Comparison of ENCODE assay signal across 19 cellular contexts in genomic region chr6:15496345-15497131, GRCh38.
DNase-seq lines count a peak whose midpoint lies in the region; ATAC-seq and TF ChIP-seq lines count a peak whose summit lies in the region.
"Had no signal": no experiment of that assay in that cellular context is flagged by ENCODE, and none has a peak within 500 bp of the region (broad histone marks: within the 10 kb centered on the region; RNA-seq: fewer than 3 reads in every experiment).

No MANE protein-coding gene starts in this region.

- no peak overlapping the region for H2BK20ac ChIP-seq in IMR-90 (ENCODE audit: low read depth, low read length)

- no peak overlapping the region for H2AFZ ChIP-seq in IMR-90 (replicated peaks; ENCODE audit: low read length, poor library complexity)

- H3K18ac ChIP-seq in IMR-90 (ENCODE audit: low read depth, low read length), result no peak overlapping the region

- CTCF ChIA-PET in IMR-90 (lab: Yijun Ruan, JAX), result no interaction called here

- H3K9me3 Mint-ChIP-seq in activated T-cell treated with anti-CD3 and anti-CD28 coated beads, Interleukin-2, amount 50 U/mL, for 72 hours, result no peaks in the 10 kb centered on the region
- no peaks in the 10 kb centered on the region for H3K9me3 Mint-ChIP-seq in dendritic cell treated with granulocyte-macrophage colony-stimulating factor and Interleukin-4, amounts not matched to agents 40 ng/mL and 50 ng/mL, for 4 days
- H3K9me3 Mint-ChIP-seq: CD4-positive, CD25-positive, alpha-beta regulatory T cell; HFFc6 had no signal

- H3K27me3 ChIP-seq in IMR-90 (ENCODE audit: control insufficient read depth, insufficient read depth, low read length) (no peaks in the 10 kb centered on the region), psoas muscle (ENCODE audit: insufficient read depth in 3 of 3, low read length in 2 of 3) (no peaks in the 10 kb centered on the region)

- H3K56ac ChIP-seq in IMR-90 (ENCODE audit: extremely low read depth, insufficient read depth, low read length), result no peak overlapping the region

- H3K23ac ChIP-seq in IMR-90 (ENCODE audit: low read depth, low read length), result no peak overlapping the region

- in situ Hi-C loops in IMR-90 (cut with MboI; ENCODE audit: low sequenced_read_pairs), result no loop called here

- H2BK120ac ChIP-seq in IMR-90 (ENCODE audit: low read depth, low read length), result no peak overlapping the region

- H3K4ac ChIP-seq in IMR-90 (ENCODE audit: low read depth, low read length), result no peak overlapping the region

- intact Hi-C loops in IMR-90 (cut with micrococcal nuclease), result loop anchor here (10.0 kb wide), 1 partner anchor 1372 kb away; no protein-coding TSS in a partner anchor
- intact Hi-C loops in dendritic cell treated with granulocyte-macrophage colony-stimulating factor and Interleukin-4, amounts not matched to agents 40 ng/mL and 50 ng/mL, for 4 days (cut with micrococcal nuclease), result no loop called here
- intact Hi-C loops in psoas muscle (cut with DNase I), result loop anchor here in 1 of 2 donors (5.0 to 10.0 kb wide), 2 partner anchors 614 to 1282 kb away; no protein-coding TSS in a partner anchor

- no peak overlapping the region for H4K8ac ChIP-seq in IMR-90 (ENCODE audit: low read depth in 2 of 2, low read length in 2 of 2)

- peaks cover 12% of the 10 kb centered on the region for H3K4me1 Mint-ChIP-seq in activated T-cell treated with anti-CD3 and anti-CD28 coated beads, Interleukin-2, amount 50 U/mL, for 72 hours (ENCODE audit: low read depth)
- peaks cover 60% of the 10 kb centered on the region for H3K4me1 Mint-ChIP-seq in dendritic cell treated with granulocyte-macrophage colony-stimulating factor and Interleukin-4, amounts not matched to agents 40 ng/mL and 50 ng/mL, for 4 days (ENCODE audit: low read depth)

- no peak overlapping the region for H2BK15ac ChIP-seq in IMR-90 (ENCODE audit: low read depth, low read length)

- H3K9me3 ChIP-seq in IMR-90 (ENCODE audit: control insufficient read depth, insufficient read depth, low read length), result no peaks in the 10 kb centered on the region
- H3K9me3 ChIP-seq in psoas muscle, result no peaks in the 10 kb centered on the region

- peaks cover 70% of the 10 kb centered on the region for H4K20me1 ChIP-seq in IMR-90 (ENCODE audit: insufficient read depth, low read length)

- TF ChIP-seq RAD21 in IMR-90 (IDR thresholded peaks at IDR 0.05; ENCODE audit: low read length), result no peak

- H3K4me1 ChIP-seq in IMR-90 (ENCODE audit: control insufficient read depth, insufficient read depth, low read length), result peaks cover 12% of the 10 kb centered on the region
- peaks cover 20% of the 10 kb centered on the region for H3K4me1 ChIP-seq in psoas muscle

- no peak overlapping the region for H4K91ac ChIP-seq in IMR-90 (ENCODE audit: insufficient read depth, low read depth, low read length)

- TF ChIP-seq POLR2A in IMR-90 (IDR thresholded peaks at IDR 0.05; ENCODE audit: low read depth, low read length), result no peak

- no TSS peak for BruUV-seq in IMR-90 (replicated peaks; lab: Mats Ljungman, UMichigan)

- POLR2A ChIA-PET in IMR-90 (lab: Charles Lee; ENCODE audit: unreplicated experiment), result no interaction called here

- H3K9ac ChIP-seq in IMR-90 (ENCODE audit: low read depth, low read length), result no peak overlapping the region

- ATAC-seq in activated T-cell treated with anti-CD3 and anti-CD28 coated beads, Interleukin-2, amount 50 U/mL, for 72 hours (replicated peaks in 1 of 2), result no peak
- ATAC-seq in IMR-90 (ENCODE audit: low read depth), result no peak
- no peak for ATAC-seq in psoas muscle
- ATAC-seq in GM21528 (IDR thresholded peaks at IDR 0.05; ENCODE audit: low FRiP score, unreplicated experiment), result no peak
- ATAC-seq: Panc1 had no signal

- peak overlapping the region; percentile 80 for H3K27ac Mint-ChIP-seq in activated T-cell treated with anti-CD3 and anti-CD28 coated beads, Interleukin-2, amount 50 U/mL, for 72 hours
- H3K27ac Mint-ChIP-seq in dendritic cell treated with granulocyte-macrophage colony-stimulating factor and Interleukin-4, amounts not matched to agents 40 ng/mL and 50 ng/mL, for 4 days, result peak overlapping the region; percentile 15
- H3K27ac Mint-ChIP-seq: HFFc6 had no signal

- H3K4me3 ChIP-seq in IMR-90 (ENCODE audit: insufficient read depth, low read depth, low read length), result no peak overlapping the region
- H3K4me3 ChIP-seq in psoas muscle, result no peak overlapping the region

- no peak overlapping the region for H3K4me3 Mint-ChIP-seq in activated T-cell treated with anti-CD3 and anti-CD28 coated beads, Interleukin-2, amount 50 U/mL, for 72 hours
- no peak overlapping the region for H3K4me3 Mint-ChIP-seq in dendritic cell treated with granulocyte-macrophage colony-stimulating factor and Interleukin-4, amounts not matched to agents 40 ng/mL and 50 ng/mL, for 4 days
- H3K4me3 Mint-ChIP-seq: CD4-positive, CD25-positive, alpha-beta regulatory T cell; HFFc6 had no signal

- peaks cover 20% of the 10 kb centered on the region for H3K9me1 ChIP-seq in IMR-90 (ENCODE audit: insufficient read depth, low read length)

- peaks cover 28 to 71% of the 10 kb centered on the region in 2 experiments for H3K79me1 ChIP-seq in IMR-90 (ENCODE audit: low read depth in 1 of 2, low read length in 2 of 2)

- H2BK5ac ChIP-seq in IMR-90 (ENCODE audit: low read depth, low read length, poor library complexity, severe bottlenecking), result no peak overlapping the region

- no peak for DNase-seq in activated T-cell treated with anti-CD3 and anti-CD28 coated beads, Interleukin-2, amount 50 U/mL, for 72 hours
- no peak for DNase-seq in activated T-cell treated with anti-CD3 and anti-CD28 coated beads, Interleukin-2, amount 50 U/mL, for 48 hours
- DNase-seq in IMR-90 (no peak), psoas muscle (no peak), GM19240 (ENCODE audit: insufficient read length, low spot score) (no peak)
- no peak for DNase-seq in NK-92 treated with Interleukin-12 subunit alpha and Interleukin-12 subunit beta, amount 100 ng/mL, for 24 hours (lab: John Stamatoyannopoulos, UW)
- DNase-seq: ACHN; Calu3; CD4-positive, CD25-positive, alpha-beta regulatory T cell; GOT3; HFFc6; Kasumi-1; NCI-H1930; NCI-H2171 treated with DMSO at 0.1 percent for 48 hours; NCI-H82; SHP77 treated with DMSO at 0.1 percent for 48 hours had no signal

- H2AK9ac ChIP-seq in IMR-90 (replicated peaks; ENCODE audit: low read depth, low read length, poor library complexity), result peak overlapping the region; percentile 52

- no peak overlapping the region for H3K4me2 ChIP-seq in IMR-90 (ENCODE audit: low read depth, low read length)

- H3K36me3 ChIP-seq in IMR-90 (ENCODE audit: control insufficient read depth, insufficient read depth, low read length) (peaks cover 37% of the 10 kb centered on the region), psoas muscle (ENCODE audit: insufficient read depth in 1 of 2, low read depth in 1 of 2) (peaks cover 0 to 15% of the 10 kb centered on the region in 2 donors)

- H2AK5ac ChIP-seq in IMR-90 (ENCODE audit: low read depth, low read length), result no peak overlapping the region

- no peak overlapping the region for H3K14ac ChIP-seq in IMR-90 (replicated peaks; ENCODE audit: low read depth, low read length)

- WGBS in IMR-90 (ENCODE audit: extremely low coverage in 2 of 2, insufficient read length in 1 of 2), 2 experiments, result 98% methylated on average over 44 of the region's 60 CpGs; no CpG with 5 or more reads in 1 of the 2 experiments
- 96 to 97% (median 96%) methylated on average over 60 of the region's 60 CpGs for WGBS in psoas muscle, 3 donors

- TF ChIP-seq CTCF in IMR-90 (conservative IDR thresholded peaks at IDR 0.05; ENCODE audit: low read depth, low read length) (no peak), psoas muscle (IDR thresholded peaks at IDR 0.05) (no peak)

- H4K5ac ChIP-seq in IMR-90 (ENCODE audit: low read depth, low read length), result no peak overlapping the region

- H3K27ac ChIP-seq in IMR-90 (ENCODE audit: insufficient read depth, low read length) (no peak overlapping the region), psoas muscle (peak overlapping the region; percentile 80)

- H3K27me3 Mint-ChIP-seq in activated T-cell treated with anti-CD3 and anti-CD28 coated beads, Interleukin-2, amount 50 U/mL, for 72 hours (ENCODE audit: low read depth), result no peaks in the 10 kb centered on the region
- H3K27me3 Mint-ChIP-seq in dendritic cell treated with granulocyte-macrophage colony-stimulating factor and Interleukin-4, amounts not matched to agents 40 ng/mL and 50 ng/mL, for 4 days, result no peaks in the 10 kb centered on the region
- H3K27me3 Mint-ChIP-seq: CD4-positive, CD25-positive, alpha-beta regulatory T cell had no signal

- H3K36me3 Mint-ChIP-seq in activated T-cell treated with anti-CD3 and anti-CD28 coated beads, Interleukin-2, amount 50 U/mL, for 72 hours (ENCODE audit: insufficient read depth in 2 of 2), result peaks cover 11 to 32% of the 10 kb centered on the region in 2 donors
- peaks cover 94% of the 10 kb centered on the region for H3K36me3 Mint-ChIP-seq in dendritic cell treated with granulocyte-macrophage colony-stimulating factor and Interleukin-4, amounts not matched to agents 40 ng/mL and 50 ng/mL, for 4 days (ENCODE audit: low read depth)

- dilution Hi-C loops in IMR-90 (cut with HindIII; ENCODE audit: low sequenced_read_pairs, unreplicated experiment), result no loop called here

TF ChIP-seq in IMR-90, 13 proteins besides CTCF, POLR2A, EP300 and RAD21:
- TF ChIP-seq FOS (IDR thresholded peaks at IDR 0.05; ENCODE audit: low read depth, low read length) (no peak), CEBPB (IDR thresholded peaks at IDR 0.05; ENCODE audit: low read depth, low read length) (no peak), RCOR1 (IDR thresholded peaks at IDR 0.05; ENCODE audit: insufficient replicate concordance, low read length) (no peak), CHD1 (IDR thresholded peaks at IDR 0.05; ENCODE audit: low read depth, low read length) (no peak), BHLHE40 (IDR thresholded peaks at IDR 0.05; ENCODE audit: low read depth, low read length) (no peak), USF2 (IDR thresholded peaks at IDR 0.05; ENCODE audit: low read depth, low read length) (no peak)
